1 cellular context compared by ENCODE assay signal in genomic region chr16:11431915-11432465, GRCh38.
A peak's percentile ranks its signal among the peaks of the same experiment; 100 is the strongest.
TF ChIP-seq lines count a peak whose summit lies in the region.

No MANE protein-coding gene starts in this region.

TF ChIP-seq in HepG2, 621 proteins besides CTCF, POLR2A, EP300 and RAD21 (continued from another document and continues in another):
- TF ChIP-seq ZSCAN25 (CRISPR knock-in tag; IDR thresholded peaks at IDR 0.05) = no peak
- TF ChIP-seq GMEB2 (CRISPR knock-in tag; IDR thresholded peaks at IDR 0.05; ENCODE audit: low read depth) = no peak
- 0 out of 2 replicates have a peak, but pooled peaks have one; percentile 60 for TF ChIP-seq ZNF644 (CRISPR knock-in tag; IDR thresholded peaks at IDR 0.05; ENCODE audit: low read depth)
- no peak for TF ChIP-seq MXD1 (CRISPR knock-in tag; IDR thresholded peaks at IDR 0.05)
- no peak for TF ChIP-seq NFIB (CRISPR knock-in tag; IDR thresholded peaks at IDR 0.05; ENCODE audit: borderline replicate concordance)
- TF ChIP-seq ZKSCAN8 (CRISPR knock-in tag; IDR thresholded peaks at IDR 0.05; ENCODE audit: borderline replicate concordance) = peak; percentile 20; the same call in 1 of the 2 replicates
- TF ChIP-seq PRPF4 (IDR thresholded peaks at IDR 0.05; ENCODE audit: low read depth, low read length, poor library complexity, severe bottlenecking) = no peak
- peak; percentile 78 for TF ChIP-seq PITX1 (CRISPR knock-in tag; IDR thresholded peaks at IDR 0.05)
- no peak for TF ChIP-seq ZFP36L2 (CRISPR knock-in tag; IDR thresholded peaks at IDR 0.05)
- no peak for TF ChIP-seq BORCS8-MEF2B (CRISPR knock-in tag; IDR thresholded peaks at IDR 0.05)
- TF ChIP-seq ZNF724P (CRISPR knock-in tag; IDR thresholded peaks at IDR 0.05; ENCODE audit: borderline replicate concordance) = no peak
- TF ChIP-seq AGO2 (optimal IDR thresholded peaks at IDR 0.05; ENCODE audit: low read depth, low read length) = no peak
- TF ChIP-seq ZUFSP (CRISPR knock-in tag; IDR thresholded peaks at IDR 0.05; ENCODE audit: borderline replicate concordance) = no peak
- TF ChIP-seq ZNF282 (IDR thresholded peaks at IDR 0.05; ENCODE audit: partially characterized antibody) = no peak
- TF ChIP-seq SETDB1 (CRISPR knock-in tag; IDR thresholded peaks at IDR 0.05; ENCODE audit: borderline replicate concordance) = peak; percentile 80; the same call in 1 of the 2 replicates
- 0 out of 2 replicates have a peak, but pooled peaks have one; percentile 54 for TF ChIP-seq ZNF136 (CRISPR knock-in tag; IDR thresholded peaks at IDR 0.05; ENCODE audit: low read depth)
- no peak for TF ChIP-seq GATA4 (IDR thresholded peaks at IDR 0.05; ENCODE audit: borderline replicate concordance, low read depth)
- TF ChIP-seq ZNF3 (CRISPR knock-in tag; IDR thresholded peaks at IDR 0.05) = no peak
- TF ChIP-seq ZNF235 (CRISPR knock-in tag; IDR thresholded peaks at IDR 0.05; ENCODE audit: borderline replicate concordance) = no peak
- no peak for TF ChIP-seq ZBTB20 (CRISPR knock-in tag; IDR thresholded peaks at IDR 0.05; ENCODE audit: borderline replicate concordance, low read depth)
- TF ChIP-seq XRCC5 (optimal IDR thresholded peaks at IDR 0.05; ENCODE audit: low read length) = peak; percentile 56
- TF ChIP-seq IKZF4 (CRISPR knock-in tag; IDR thresholded peaks at IDR 0.05; ENCODE audit: borderline replicate concordance, low read depth, not compliant biosample characterization) = no peak
- no peak for TF ChIP-seq RARG (CRISPR knock-in tag; IDR thresholded peaks at IDR 0.05; ENCODE audit: low read depth)
- TF ChIP-seq, protein P1, sequence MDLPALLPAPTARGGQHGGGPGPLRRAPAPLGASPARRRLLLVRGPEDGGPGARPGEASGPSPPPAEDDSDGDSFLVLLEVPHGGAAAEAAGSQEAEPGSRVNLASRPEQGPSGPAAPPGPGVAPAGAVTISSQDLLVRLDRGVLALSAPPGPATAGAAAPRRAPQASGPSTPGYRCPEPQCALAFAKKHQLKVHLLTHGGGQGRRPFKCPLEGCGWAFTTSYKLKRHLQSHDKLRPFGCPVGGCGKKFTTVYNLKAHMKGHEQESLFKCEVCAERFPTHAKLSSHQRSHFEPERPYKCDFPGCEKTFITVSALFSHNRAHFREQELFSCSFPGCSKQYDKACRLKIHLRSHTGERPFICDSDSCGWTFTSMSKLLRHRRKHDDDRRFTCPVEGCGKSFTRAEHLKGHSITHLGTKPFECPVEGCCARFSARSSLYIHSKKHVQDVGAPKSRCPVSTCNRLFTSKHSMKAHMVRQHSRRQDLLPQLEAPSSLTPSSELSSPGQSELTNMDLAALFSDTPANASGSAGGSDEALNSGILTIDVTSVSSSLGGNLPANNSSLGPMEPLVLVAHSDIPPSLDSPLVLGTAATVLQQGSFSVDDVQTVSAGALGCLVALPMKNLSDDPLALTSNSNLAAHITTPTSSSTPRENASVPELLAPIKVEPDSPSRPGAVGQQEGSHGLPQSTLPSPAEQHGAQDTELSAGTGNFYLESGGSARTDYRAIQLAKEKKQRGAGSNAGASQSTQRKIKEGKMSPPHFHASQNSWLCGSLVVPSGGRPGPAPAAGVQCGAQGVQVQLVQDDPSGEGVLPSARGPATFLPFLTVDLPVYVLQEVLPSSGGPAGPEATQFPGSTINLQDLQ (CRISPR knock-in tag; IDR thresholded peaks at IDR 0.05) = no peak
- TF ChIP-seq, protein P2, sequence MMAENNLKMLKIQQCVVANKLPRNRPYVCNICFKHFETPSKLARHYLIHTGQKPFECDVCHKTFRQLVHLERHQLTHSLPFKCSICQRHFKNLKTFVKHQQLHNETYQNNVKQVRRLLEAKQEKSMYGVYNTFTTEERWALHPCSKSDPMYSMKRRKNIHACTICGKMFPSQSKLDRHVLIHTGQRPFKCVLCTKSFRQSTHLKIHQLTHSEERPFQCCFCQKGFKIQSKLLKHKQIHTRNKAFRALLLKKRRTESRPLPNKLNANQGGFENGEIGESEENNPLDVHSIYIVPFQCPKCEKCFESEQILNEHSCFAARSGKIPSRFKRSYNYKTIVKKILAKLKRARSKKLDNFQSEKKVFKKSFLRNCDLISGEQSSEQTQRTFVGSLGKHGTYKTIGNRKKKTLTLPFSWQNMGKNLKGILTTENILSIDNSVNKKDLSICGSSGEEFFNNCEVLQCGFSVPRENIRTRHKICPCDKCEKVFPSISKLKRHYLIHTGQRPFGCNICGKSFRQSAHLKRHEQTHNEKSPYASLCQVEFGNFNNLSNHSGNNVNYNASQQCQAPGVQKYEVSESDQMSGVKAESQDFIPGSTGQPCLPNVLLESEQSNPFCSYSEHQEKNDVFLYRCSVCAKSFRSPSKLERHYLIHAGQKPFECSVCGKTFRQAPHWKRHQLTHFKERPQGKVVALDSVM (CRISPR knock-in tag; IDR thresholded peaks at IDR 0.05) = no peak
- no peak for TF ChIP-seq ZNF496 (CRISPR knock-in tag; IDR thresholded peaks at IDR 0.05; ENCODE audit: insufficient replicate concordance)
- TF ChIP-seq, protein P3, sequence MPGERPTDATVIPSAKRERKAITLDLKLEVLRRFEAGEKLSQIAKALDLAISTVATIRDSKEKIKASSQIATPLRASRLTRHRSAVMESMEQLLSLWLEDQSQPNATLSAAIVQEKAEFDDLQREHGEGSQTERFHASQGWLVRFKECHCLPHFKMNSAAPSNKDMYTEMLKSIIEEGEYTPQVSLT (CRISPR knock-in tag; IDR thresholded peaks at IDR 0.05; ENCODE audit: borderline replicate concordance, low read depth) = no peak
- 0 out of 2 replicates have a peak, but pooled peaks have one; percentile 24 for TF ChIP-seq ZNF614 (CRISPR knock-in tag; IDR thresholded peaks at IDR 0.05; ENCODE audit: borderline replicate concordance)
- TF ChIP-seq CHD2 (IDR thresholded peaks at IDR 0.05; ENCODE audit: low read depth, low read length) = no peak
- TF ChIP-seq ZNF207 (IDR thresholded peaks at IDR 0.05; ENCODE audit: borderline replicate concordance) = no peak
- no peak for TF ChIP-seq FOXP1 (IDR thresholded peaks at IDR 0.05)
- peak; percentile 29; the same call in 1 of the 2 replicates for TF ChIP-seq FOXP1 (CRISPR knock-in tag; IDR thresholded peaks at IDR 0.05)
- TF ChIP-seq ZNF674 (CRISPR knock-in tag; IDR thresholded peaks at IDR 0.05; ENCODE audit: low read depth) = no peak
- TF ChIP-seq GATAD2A (CRISPR knock-in tag; IDR thresholded peaks at IDR 0.05) = peak; percentile 54
- TF ChIP-seq, protein P4, sequence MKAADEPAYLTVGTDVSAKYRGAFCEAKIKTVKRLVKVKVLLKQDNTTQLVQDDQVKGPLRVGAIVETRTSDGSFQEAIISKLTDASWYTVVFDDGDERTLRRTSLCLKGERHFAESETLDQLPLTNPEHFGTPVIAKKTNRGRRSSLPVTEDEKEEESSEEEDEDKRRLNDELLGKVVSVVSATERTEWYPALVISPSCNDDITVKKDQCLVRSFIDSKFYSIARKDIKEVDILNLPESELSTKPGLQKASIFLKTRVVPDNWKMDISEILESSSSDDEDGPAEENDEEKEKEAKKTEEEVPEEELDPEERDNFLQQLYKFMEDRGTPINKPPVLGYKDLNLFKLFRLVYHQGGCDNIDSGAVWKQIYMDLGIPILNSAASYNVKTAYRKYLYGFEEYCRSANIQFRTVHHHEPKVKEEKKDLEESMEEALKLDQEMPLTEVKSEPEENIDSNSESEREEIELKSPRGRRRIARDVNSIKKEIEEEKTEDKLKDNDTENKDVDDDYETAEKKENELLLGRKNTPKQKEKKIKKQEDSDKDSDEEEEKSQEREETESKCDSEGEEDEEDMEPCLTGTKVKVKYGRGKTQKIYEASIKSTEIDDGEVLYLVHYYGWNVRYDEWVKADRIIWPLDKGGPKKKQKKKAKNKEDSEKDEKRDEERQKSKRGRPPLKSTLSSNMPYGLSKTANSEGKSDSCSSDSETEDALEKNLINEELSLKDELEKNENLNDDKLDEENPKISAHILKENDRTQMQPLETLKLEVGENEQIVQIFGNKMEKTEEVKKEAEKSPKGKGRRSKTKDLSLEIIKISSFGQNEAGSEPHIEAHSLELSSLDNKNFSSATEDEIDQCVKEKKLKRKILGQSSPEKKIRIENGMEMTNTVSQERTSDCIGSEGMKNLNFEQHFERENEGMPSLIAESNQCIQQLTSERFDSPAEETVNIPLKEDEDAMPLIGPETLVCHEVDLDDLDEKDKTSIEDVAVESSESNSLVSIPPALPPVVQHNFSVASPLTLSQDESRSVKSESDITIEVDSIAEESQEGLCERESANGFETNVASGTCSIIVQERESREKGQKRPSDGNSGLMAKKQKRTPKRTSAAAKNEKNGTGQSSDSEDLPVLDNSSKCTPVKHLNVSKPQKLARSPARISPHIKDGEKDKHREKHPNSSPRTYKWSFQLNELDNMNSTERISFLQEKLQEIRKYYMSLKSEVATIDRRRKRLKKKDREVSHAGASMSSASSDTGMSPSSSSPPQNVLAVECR (CRISPR knock-in tag; IDR thresholded peaks at IDR 0.05; ENCODE audit: borderline replicate concordance) = no peak; the same call in 1 of the 2 replicates
- TF ChIP-seq, protein P5, sequence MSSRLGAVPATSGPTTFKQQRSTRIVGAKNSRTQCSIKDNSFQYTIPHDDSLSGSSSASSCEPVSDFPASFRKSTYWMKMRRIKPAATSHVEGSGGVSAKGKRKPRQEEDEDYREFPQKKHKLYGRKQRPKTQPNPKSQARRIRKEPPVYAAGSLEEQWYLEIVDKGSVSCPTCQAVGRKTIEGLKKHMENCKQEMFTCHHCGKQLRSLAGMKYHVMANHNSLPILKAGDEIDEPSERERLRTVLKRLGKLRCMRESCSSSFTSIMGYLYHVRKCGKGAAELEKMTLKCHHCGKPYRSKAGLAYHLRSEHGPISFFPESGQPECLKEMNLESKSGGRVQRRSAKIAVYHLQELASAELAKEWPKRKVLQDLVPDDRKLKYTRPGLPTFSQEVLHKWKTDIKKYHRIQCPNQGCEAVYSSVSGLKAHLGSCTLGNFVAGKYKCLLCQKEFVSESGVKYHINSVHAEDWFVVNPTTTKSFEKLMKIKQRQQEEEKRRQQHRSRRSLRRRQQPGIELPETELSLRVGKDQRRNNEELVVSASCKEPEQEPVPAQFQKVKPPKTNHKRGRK (CRISPR knock-in tag; IDR thresholded peaks at IDR 0.05) = no peak
- TF ChIP-seq RFXANK (CRISPR knock-in tag; IDR thresholded peaks at IDR 0.05) = no peak
- TF ChIP-seq SALL2 (CRISPR knock-in tag; IDR thresholded peaks at IDR 0.05) = no peak
- no peak for TF ChIP-seq ZNF678 (CRISPR knock-in tag; IDR thresholded peaks at IDR 0.05)
- TF ChIP-seq, protein P6, sequence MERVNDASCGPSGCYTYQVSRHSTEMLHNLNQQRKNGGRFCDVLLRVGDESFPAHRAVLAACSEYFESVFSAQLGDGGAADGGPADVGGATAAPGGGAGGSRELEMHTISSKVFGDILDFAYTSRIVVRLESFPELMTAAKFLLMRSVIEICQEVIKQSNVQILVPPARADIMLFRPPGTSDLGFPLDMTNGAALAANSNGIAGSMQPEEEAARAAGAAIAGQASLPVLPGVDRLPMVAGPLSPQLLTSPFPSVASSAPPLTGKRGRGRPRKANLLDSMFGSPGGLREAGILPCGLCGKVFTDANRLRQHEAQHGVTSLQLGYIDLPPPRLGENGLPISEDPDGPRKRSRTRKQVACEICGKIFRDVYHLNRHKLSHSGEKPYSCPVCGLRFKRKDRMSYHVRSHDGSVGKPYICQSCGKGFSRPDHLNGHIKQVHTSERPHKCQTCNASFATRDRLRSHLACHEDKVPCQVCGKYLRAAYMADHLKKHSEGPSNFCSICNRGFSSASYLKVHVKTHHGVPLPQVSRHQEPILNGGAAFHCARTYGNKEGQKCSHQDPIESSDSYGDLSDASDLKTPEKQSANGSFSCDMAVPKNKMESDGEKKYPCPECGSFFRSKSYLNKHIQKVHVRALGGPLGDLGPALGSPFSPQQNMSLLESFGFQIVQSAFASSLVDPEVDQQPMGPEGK (CRISPR knock-in tag; IDR thresholded peaks at IDR 0.05) = peak; percentile 40; the same call in 1 of the 2 replicates
- no peak for TF ChIP-seq ZNF629 (CRISPR knock-in tag; conservative IDR thresholded peaks at IDR 0.05)
- TF ChIP-seq ZNF549 (CRISPR knock-in tag; IDR thresholded peaks at IDR 0.05) = no peak
- TF ChIP-seq SAP130 (CRISPR knock-in tag; IDR thresholded peaks at IDR 0.05; ENCODE audit: low read depth) = peak; percentile 75
- no peak for TF ChIP-seq SOX6 (IDR thresholded peaks at IDR 0.05)
- peak; percentile 61 for TF ChIP-seq SOX6 (CRISPR knock-in tag; IDR thresholded peaks at IDR 0.05)
- TF ChIP-seq ZNF432 (CRISPR knock-in tag; IDR thresholded peaks at IDR 0.05; ENCODE audit: borderline replicate concordance) = no peak
- TF ChIP-seq, protein P7, sequence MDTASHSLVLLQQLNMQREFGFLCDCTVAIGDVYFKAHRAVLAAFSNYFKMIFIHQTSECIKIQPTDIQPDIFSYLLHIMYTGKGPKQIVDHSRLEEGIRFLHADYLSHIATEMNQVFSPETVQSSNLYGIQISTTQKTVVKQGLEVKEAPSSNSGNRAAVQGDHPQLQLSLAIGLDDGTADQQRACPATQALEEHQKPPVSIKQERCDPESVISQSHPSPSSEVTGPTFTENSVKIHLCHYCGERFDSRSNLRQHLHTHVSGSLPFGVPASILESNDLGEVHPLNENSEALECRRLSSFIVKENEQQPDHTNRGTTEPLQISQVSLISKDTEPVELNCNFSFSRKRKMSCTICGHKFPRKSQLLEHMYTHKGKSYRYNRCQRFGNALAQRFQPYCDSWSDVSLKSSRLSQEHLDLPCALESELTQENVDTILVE (CRISPR knock-in tag; IDR thresholded peaks at IDR 0.05) = no peak
- no peak for TF ChIP-seq ZNF781 (CRISPR knock-in tag; IDR thresholded peaks at IDR 0.05; ENCODE audit: borderline replicate concordance, not compliant biosample characterization)
- no peak for TF ChIP-seq NBN (conservative IDR thresholded peaks at IDR 0.05)
- peak; percentile 63 for TF ChIP-seq HNF4G (IDR thresholded peaks at IDR 0.05; ENCODE audit: borderline replicate concordance, low read depth, low read length)
- no peak for TF ChIP-seq HNF4G (CRISPR knock-in tag; IDR thresholded peaks at IDR 0.05; ENCODE audit: borderline replicate concordance, low read depth)
